ENCODE assay signal across 7 cellular contexts in the genomic region with DNA sequence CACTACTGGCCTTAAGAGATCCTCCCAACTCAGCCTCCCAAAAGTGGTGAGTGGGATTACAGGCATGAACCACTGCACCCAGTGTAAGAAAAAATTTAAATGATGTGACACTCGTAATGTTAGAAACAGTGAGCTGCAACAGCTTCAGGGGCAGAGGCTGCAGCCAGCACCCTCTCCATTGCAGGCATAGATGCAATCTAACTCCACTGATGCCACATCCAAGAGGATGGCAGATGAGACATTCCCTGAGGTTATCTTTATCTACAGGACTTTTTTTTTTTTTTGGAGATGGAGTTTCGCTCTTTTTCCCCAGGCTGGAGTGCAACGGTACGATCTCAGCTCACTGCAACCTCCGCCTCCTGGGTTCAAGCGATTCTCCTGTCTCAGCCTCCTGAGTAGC.
"Had no signal": no experiment of that assay in that cellular context is flagged by ENCODE, and none has a peak within 500 bp of the region (broad histone marks: within the 10 kb centered on the region; RNA-seq: fewer than 3 reads in every experiment).

No MANE protein-coding gene starts in this region.

- H2AFZ ChIP-seq: GM23338 had no signal

- H3K4me3 ChIP-seq: GM23338 had no signal

- ATAC-seq: GM23338 had no signal

- H3K9ac ChIP-seq: KMS-11 had no signal

- DNase-seq: H9, HCEC 1CT, HFFc6, KBM-7 had no signal

- H3K4me2 ChIP-seq: GM23338, KMS-11 had no signal

- H3K27ac ChIP-seq: HL-60, KMS-11 had no signal
